19 cellular contexts compared by ENCODE assay signal in genomic region chr5:22593592-22593991, GRCh38.
DNase-seq lines count a peak whose midpoint lies in the region; ATAC-seq lines count a peak whose summit lies in the region.
"Had no signal": no experiment of that assay in that cellular context is flagged by ENCODE, and none has a peak within 500 bp of the region (broad histone marks: within the 10 kb centered on the region; RNA-seq: fewer than 3 reads in every experiment).

No MANE protein-coding gene starts in this region.

- H3K27ac Mint-ChIP-seq in activated CD4-positive, alpha-beta memory T cell treated with anti-CD3 and anti-CD28 coated beads, Interleukin-2, amount 10 ng/mL, durations not matched to agents 7 days and 5 days, result no peak overlapping the region
- H3K27ac Mint-ChIP-seq: activated naive CD4-positive, alpha-beta T cell treated with anti-CD3 and anti-CD28 coated beads, Interleukin-2, amount 50 U/mL, for 72 hours; B cell; natural killer cell had no signal

- H3K27ac ChIP-seq in substantia nigra (ENCODE audit: low read depth, low read length, poor library complexity, severe bottlenecking), result no peak overlapping the region
- H3K27ac ChIP-seq: brain microvascular endothelial cell, parathyroid adenoma had no signal

- CTCF ChIA-PET in activated CD4-positive, alpha-beta memory T cell treated with anti-CD3 and anti-CD28 coated beads, Interleukin-2, amount 10 ng/mL, durations not matched to agents 7 days and 5 days (lab: Charles Lee), result no interaction called here

- DNase-seq in substantia nigra (lab: John Stamatoyannopoulos, UW), result no peak
- DNase-seq in SHP77 (lab: John Stamatoyannopoulos, UW), result no peak
- no peak for DNase-seq in anterior cingulate cortex (lab: John Stamatoyannopoulos, UW)
- DNase-seq in activated CD4-positive, alpha-beta memory T cell treated with anti-CD3 and anti-CD28 coated beads, Interleukin-2, amount 10 ng/mL, durations not matched to agents 7 days and 5 days, result no peak
- DNase-seq: activated T-cell treated with anti-CD3 and anti-CD28 coated beads for 4 hours; brain microvascular endothelial cell; hippocampal formation; natural killer cell; NCI-H1436; NCI-H345; NK-92 treated with Interleukin-12 subunit alpha and Interleukin-12 subunit beta, amount 100 ng/mL, for 24 hours; stimulated activated CD4-positive, alpha-beta T cell treated with anti-CD3 and anti-CD28 coated beads, Interleukin-2, amount 100 ng/mL, for 48 hours; SW 1271 had no signal

- peaks cover 5% of the 10 kb centered on the region for H3K9me3 Mint-ChIP-seq in activated CD4-positive, alpha-beta memory T cell treated with anti-CD3 and anti-CD28 coated beads, Interleukin-2, amount 10 ng/mL, durations not matched to agents 7 days and 5 days

- no peaks in the 10 kb centered on the region for H3K36me3 Mint-ChIP-seq in activated CD4-positive, alpha-beta memory T cell treated with anti-CD3 and anti-CD28 coated beads, Interleukin-2, amount 10 ng/mL, durations not matched to agents 7 days and 5 days (ENCODE audit: low read depth)
- H3K36me3 Mint-ChIP-seq: activated naive CD4-positive, alpha-beta T cell treated with anti-CD3 and anti-CD28 coated beads, Interleukin-2, amount 50 U/mL, for 72 hours; natural killer cell had no signal

- peak; percentile 62 for ATAC-seq in GM19467 (IDR thresholded peaks at IDR 0.05; ENCODE audit: unreplicated experiment)
- peak; percentile 92 for ATAC-seq in HG02763 (IDR thresholded peaks at IDR 0.05; ENCODE audit: unreplicated experiment)
- ATAC-seq in HG03280 (IDR thresholded peaks at IDR 0.05; ENCODE audit: unreplicated experiment), result peak; percentile 70
- ATAC-seq: activated naive CD4-positive, alpha-beta T cell treated with anti-CD3 and anti-CD28 coated beads, Interleukin-2, amount 50 U/mL, for 72 hours; natural killer cell had no signal

- H3K4me1 Mint-ChIP-seq in activated CD4-positive, alpha-beta memory T cell treated with anti-CD3 and anti-CD28 coated beads, Interleukin-2, amount 10 ng/mL, durations not matched to agents 7 days and 5 days, result no peaks in the 10 kb centered on the region
- H3K4me1 Mint-ChIP-seq: B cell, natural killer cell had no signal

- POLR2A ChIA-PET in activated CD4-positive, alpha-beta memory T cell treated with anti-CD3 and anti-CD28 coated beads, Interleukin-2, amount 10 ng/mL, durations not matched to agents 7 days and 5 days (lab: Charles Lee), result no interaction called here

- no peak overlapping the region for H3K4me3 Mint-ChIP-seq in activated CD4-positive, alpha-beta memory T cell treated with anti-CD3 and anti-CD28 coated beads, Interleukin-2, amount 10 ng/mL, durations not matched to agents 7 days and 5 days
- H3K4me3 Mint-ChIP-seq: B cell, natural killer cell had no signal

- H3K27me3 Mint-ChIP-seq in activated CD4-positive, alpha-beta memory T cell treated with anti-CD3 and anti-CD28 coated beads, Interleukin-2, amount 10 ng/mL, durations not matched to agents 7 days and 5 days, result no peaks in the 10 kb centered on the region
- H3K27me3 Mint-ChIP-seq: B cell had no signal
